Comparison of ENCODE assay signal across 1 cellular context in the genomic region with DNA sequence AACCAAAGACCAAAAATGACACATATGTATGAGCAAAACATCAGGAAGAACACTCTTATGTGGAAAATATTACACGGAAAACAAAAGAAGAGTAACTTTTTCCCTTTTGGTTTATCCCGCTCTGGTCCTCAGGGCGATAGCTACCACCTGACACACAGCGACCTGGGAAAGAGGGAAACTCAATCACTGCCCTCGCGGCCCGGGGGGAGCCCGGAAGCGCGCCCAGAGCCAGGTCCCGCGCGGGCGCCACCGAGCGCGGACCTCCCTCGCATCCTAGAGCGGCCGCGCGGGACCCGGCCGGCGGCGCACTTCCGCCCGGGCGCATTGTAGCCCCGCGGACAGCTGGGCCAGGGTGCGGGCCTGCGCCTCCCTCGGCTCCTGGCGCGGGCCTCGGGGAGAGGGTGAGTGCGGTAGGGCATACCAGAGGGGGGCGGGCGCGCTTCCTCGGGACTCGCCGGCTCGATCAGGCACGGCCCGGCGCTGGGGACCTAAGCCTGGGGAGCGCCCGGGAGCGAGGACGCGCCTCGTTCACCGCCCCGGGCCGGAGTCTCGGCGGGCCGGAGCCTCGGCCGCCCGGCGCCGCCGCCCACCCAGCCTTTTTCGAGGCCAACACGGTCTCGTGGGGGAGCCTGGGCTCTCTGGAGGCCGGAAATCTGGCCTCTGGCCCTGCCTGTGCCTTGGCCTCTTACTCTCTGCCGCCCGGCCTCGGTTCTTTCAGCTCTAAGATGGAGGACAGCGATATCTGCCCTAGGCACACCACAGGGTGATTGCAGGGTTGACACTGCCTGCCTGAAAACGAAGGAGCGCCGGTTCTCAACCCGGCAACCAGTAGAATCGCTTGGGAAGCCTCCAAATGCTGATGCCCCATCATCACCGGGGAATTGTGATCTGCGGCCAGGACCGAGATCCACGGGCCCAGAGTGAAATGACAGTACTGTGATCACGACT.
TF ChIP-seq lines count a peak whose summit lies in the region.

A gene with protein sequence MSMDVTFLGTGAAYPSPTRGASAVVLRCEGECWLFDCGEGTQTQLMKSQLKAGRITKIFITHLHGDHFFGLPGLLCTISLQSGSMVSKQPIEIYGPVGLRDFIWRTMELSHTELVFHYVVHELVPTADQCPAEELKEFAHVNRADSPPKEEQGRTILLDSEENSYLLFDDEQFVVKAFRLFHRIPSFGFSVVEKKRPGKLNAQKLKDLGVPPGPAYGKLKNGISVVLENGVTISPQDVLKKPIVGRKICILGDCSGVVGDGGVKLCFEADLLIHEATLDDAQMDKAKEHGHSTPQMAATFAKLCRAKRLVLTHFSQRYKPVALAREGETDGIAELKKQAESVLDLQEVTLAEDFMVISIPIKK (plus strand): TSS at position 327 of the 948 bp plus-strand sequence. CDS start 6,365 bp downstream, outside the sequence.

TF ChIP-seq in HepG2, 621 proteins besides CTCF, POLR2A, EP300 and RAD21 (continued from another document and continues in another):
- TF ChIP-seq ZNF646 (CRISPR knock-in tag; IDR thresholded peaks at IDR 0.05) (no peak), NPAS2 (CRISPR knock-in tag; IDR thresholded peaks at IDR 0.05; ENCODE audit: borderline replicate concordance) (no peak), CHD2 (IDR thresholded peaks at IDR 0.05; ENCODE audit: low read depth, low read length) (no peak), ZBTB8A (CRISPR knock-in tag; IDR thresholded peaks at IDR 0.05; ENCODE audit: borderline replicate concordance, low read depth) (no peak), ZBTB20 (CRISPR knock-in tag; IDR thresholded peaks at IDR 0.05; ENCODE audit: borderline replicate concordance, low read depth) (no peak), PRMT3 (CRISPR knock-in tag; IDR thresholded peaks at IDR 0.05; ENCODE audit: borderline replicate concordance, low read depth) (no peak), BCL6 (CRISPR knock-in tag; IDR thresholded peaks at IDR 0.05) (peak; percentile 24; the same call in 1 of the 2 replicates), ZNF792 (CRISPR knock-in tag; IDR thresholded peaks at IDR 0.05) (no peak), PCBP1 (IDR thresholded peaks at IDR 0.05; ENCODE audit: borderline replicate concordance, low read depth, low read length) (no peak), SPEN (CRISPR knock-in tag; IDR thresholded peaks at IDR 0.05; ENCODE audit: low read depth) (peak; percentile 78), AKAP8 (CRISPR knock-in tag; IDR thresholded peaks at IDR 0.05) (0 out of 2 replicates have a peak, but pooled peaks have one; percentile 39), ZNF34 (CRISPR knock-in tag; IDR thresholded peaks at IDR 0.05; ENCODE audit: borderline replicate concordance) (0 out of 2 replicates have a peak, but pooled peaks have one; percentile 55), SP4 (CRISPR knock-in tag; IDR thresholded peaks at IDR 0.05) (peak; percentile 56), HOXA9 (CRISPR knock-in tag; IDR thresholded peaks at IDR 0.05; ENCODE audit: borderline replicate concordance) (no peak), MAZ (IDR thresholded peaks at IDR 0.05; ENCODE audit: borderline replicate concordance, low read depth, low read length) (no peak), MAZ (CRISPR knock-in tag; IDR thresholded peaks at IDR 0.05; ENCODE audit: low read depth) (peak; percentile 70), KLF15 (CRISPR knock-in tag; IDR thresholded peaks at IDR 0.05; ENCODE audit: borderline replicate concordance) (no peak), ZNF720 (CRISPR knock-in tag; IDR thresholded peaks at IDR 0.05) (no peak), KDM5B (CRISPR knock-in tag; IDR thresholded peaks at IDR 0.05; ENCODE audit: borderline replicate concordance) (no peak; the same call in 1 of the 2 replicates), ZNF639 (CRISPR knock-in tag; conservative IDR thresholded peaks at IDR 0.05) (peak; percentile 31; the same call in 1 of the 2 replicates), ZNF841 (CRISPR knock-in tag; IDR thresholded peaks at IDR 0.05; ENCODE audit: borderline replicate concordance) (no peak), ZNF431 (CRISPR knock-in tag; IDR thresholded peaks at IDR 0.05; ENCODE audit: borderline replicate concordance, low read depth) (no peak), NFKBIZ (CRISPR knock-in tag; IDR thresholded peaks at IDR 0.05) (peak; percentile 21; the same call in 1 of the 2 replicates), RFX5 (IDR thresholded peaks at IDR 0.05; ENCODE audit: low read depth, low read length) (no peak), ZNF224 (CRISPR knock-in tag; IDR thresholded peaks at IDR 0.05) (0 out of 2 replicates have a peak, but pooled peaks have one; percentile 45), PAXIP1 (CRISPR knock-in tag; conservative IDR thresholded peaks at IDR 0.05) (peak; percentile 28; the same call in 1 of the 2 replicates), NFE2L1 (CRISPR knock-in tag; IDR thresholded peaks at IDR 0.05; ENCODE audit: borderline replicate concordance) (no peak), ZNF33B (CRISPR knock-in tag; IDR thresholded peaks at IDR 0.05) (no peak), ZNF264 (CRISPR knock-in tag; IDR thresholded peaks at IDR 0.05) (no peak), SP5 (CRISPR knock-in tag; IDR thresholded peaks at IDR 0.05; ENCODE audit: borderline replicate concordance, low read depth) (no peak), ZNF556 (CRISPR knock-in tag; IDR thresholded peaks at IDR 0.05; ENCODE audit: borderline replicate concordance) (no peak; the same call in 1 of the 2 replicates), KLF13 (CRISPR knock-in tag; IDR thresholded peaks at IDR 0.05) (no peak), ARNTL (CRISPR knock-in tag; IDR thresholded peaks at IDR 0.05) (no peak), SRY (CRISPR knock-in tag; IDR thresholded peaks at IDR 0.05) (no peak; the same call in 1 of the 2 replicates), PAWR (CRISPR knock-in tag; IDR thresholded peaks at IDR 0.05; ENCODE audit: borderline replicate concordance) (no peak), NFYB (CRISPR knock-in tag; IDR thresholded peaks at IDR 0.05) (no peak), SIX4 (CRISPR knock-in tag; IDR thresholded peaks at IDR 0.05) (no peak), ZNF260 (CRISPR knock-in tag; IDR thresholded peaks at IDR 0.05; ENCODE audit: borderline replicate concordance, low read depth) (no peak), XBP1 (CRISPR knock-in tag; IDR thresholded peaks at IDR 0.05) (no peak), SYNCRIP (IDR thresholded peaks at IDR 0.05; ENCODE audit: insufficient read depth, low read depth, low read length) (no peak), KDM2A (CRISPR knock-in tag; IDR thresholded peaks at IDR 0.05; ENCODE audit: borderline replicate concordance, low read depth) (peak; percentile 68; the same call in 1 of the 2 replicates)
- TF ChIP-seq, protein P1, sequence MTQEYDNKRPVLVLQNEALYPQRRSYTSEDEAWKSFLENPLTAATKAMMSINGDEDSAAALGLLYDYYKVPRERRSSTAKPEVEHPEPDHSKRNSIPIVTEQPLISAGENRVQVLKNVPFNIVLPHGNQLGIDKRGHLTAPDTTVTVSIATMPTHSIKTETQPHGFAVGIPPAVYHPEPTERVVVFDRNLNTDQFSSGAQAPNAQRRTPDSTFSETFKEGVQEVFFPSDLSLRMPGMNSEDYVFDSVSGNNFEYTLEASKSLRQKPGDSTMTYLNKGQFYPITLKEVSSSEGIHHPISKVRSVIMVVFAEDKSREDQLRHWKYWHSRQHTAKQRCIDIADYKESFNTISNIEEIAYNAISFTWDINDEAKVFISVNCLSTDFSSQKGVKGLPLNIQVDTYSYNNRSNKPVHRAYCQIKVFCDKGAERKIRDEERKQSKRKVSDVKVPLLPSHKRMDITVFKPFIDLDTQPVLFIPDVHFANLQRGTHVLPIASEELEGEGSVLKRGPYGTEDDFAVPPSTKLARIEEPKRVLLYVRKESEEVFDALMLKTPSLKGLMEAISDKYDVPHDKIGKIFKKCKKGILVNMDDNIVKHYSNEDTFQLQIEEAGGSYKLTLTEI (CRISPR knock-in tag; conservative IDR thresholded peaks at IDR 0.05) = no peak
- TF ChIP-seq, protein P2, sequence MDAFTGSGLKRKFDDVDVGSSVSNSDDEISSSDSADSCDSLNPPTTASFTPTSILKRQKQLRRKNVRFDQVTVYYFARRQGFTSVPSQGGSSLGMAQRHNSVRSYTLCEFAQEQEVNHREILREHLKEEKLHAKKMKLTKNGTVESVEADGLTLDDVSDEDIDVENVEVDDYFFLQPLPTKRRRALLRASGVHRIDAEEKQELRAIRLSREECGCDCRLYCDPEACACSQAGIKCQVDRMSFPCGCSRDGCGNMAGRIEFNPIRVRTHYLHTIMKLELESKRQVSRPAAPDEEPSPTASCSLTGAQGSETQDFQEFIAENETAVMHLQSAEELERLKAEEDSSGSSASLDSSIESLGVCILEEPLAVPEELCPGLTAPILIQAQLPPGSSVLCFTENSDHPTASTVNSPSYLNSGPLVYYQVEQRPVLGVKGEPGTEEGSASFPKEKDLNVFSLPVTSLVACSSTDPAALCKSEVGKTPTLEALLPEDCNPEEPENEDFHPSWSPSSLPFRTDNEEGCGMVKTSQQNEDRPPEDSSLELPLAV (CRISPR knock-in tag; conservative IDR thresholded peaks at IDR 0.05; ENCODE audit: low read depth) = no peak
